In the genomic region with DNA sequence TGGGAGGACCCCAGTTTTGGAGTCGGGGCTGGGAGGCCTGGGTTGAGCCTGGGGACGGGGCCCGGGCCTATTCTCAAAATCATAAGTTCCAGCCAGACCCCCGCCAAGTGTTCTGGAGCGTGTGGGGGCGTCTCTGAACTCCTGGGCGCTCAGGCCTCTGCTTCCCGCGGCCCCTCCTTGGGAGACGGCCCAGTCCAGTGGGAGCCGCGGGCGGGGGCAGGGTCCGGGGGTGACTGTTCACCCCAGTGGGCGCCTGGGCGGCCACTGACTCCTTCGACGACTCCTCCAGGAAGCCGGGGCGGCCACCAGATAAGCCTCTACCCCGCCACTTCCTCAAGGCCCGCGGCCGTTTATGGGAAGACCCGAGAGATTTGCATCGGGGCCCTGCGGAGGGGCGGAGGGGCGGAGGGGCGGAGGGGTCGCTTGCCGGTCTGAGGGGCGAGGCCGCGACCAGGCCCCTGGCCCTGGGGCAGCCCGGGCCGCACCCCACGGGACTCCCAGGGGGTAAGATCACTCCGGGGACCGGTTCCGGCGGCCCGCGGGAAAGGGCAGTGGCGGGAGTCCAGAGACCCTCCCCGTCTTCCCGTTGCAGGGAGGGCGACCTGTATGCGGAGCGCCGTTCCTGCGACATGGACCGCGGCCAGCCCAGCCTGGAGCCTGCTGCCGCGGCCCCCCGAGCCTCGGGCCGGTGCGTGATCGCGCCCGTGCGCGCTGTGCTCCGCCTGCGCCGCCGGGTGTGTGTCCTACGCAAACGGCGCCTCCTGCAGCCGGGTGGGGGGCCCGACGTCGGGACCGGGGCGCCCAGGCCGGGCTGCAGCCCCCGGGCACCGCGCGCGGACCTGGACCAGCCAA, we compare ENCODE assay signal across 8 cellular contexts. TPM values are rescaled to one million over a fixed set of nuclear protein-coding genes. Genes with fewer than 3 reads are reported as not detected.
DNase-seq lines count a peak whose midpoint lies in the region; ATAC-seq, FAIRE-seq and TF ChIP-seq lines count a peak whose summit lies in the region.

No MANE protein-coding gene starts in this region.

- intact Hi-C loops in PC-9 (cut with micrococcal nuclease; ENCODE audit: unreplicated experiment), result no loop called here

- CTCF ChIA-PET in PC-9 (lab: Charles Lee) (interaction anchor here (0.6 to 1.1 kb wide), 3 partner anchors 42 to 254 kb away, joined by 3 to 11 read pairs (median 10); no protein-coding TSS in a partner anchor), HEK293T (lab: Yijun Ruan, JAX) (no interaction called here)

- TF ChIP-seq CTCF in PC-9 (conservative IDR thresholded peaks at IDR 0.05), result no peak
- no peak for TF ChIP-seq CTCF in epithelial cell of esophagus (IDR thresholded peaks at IDR 0.05; ENCODE audit: insufficient read depth, low read depth, low read length, missing control alignments)

- H3K27ac Mint-ChIP-seq in naive B cell, result peak overlapping the region in 5 of 6 donors; percentile 85 to 97 (median 90)

- H3F3A ChIP-seq in PC-9 (ENCODE audit: insufficient read depth, low read depth), result peaks cover 24% of the 10 kb centered on the region

- H3K4me1 Mint-ChIP-seq in naive B cell, result peaks cover 32 to 48% (median 45%) of the 10 kb centered on the region in 3 donors

- POLR2A ChIA-PET in PC-9 (lab: Charles Lee; ENCODE audit: unreplicated experiment) (interaction anchor here (0.7 to 1.0 kb wide), 5 partner anchors 8 to 263 kb away, joined by 3 to 9 read pairs (median 4); partner anchors contain the start of genes NRARP and TUBB4B), HEK293T (lab: Yijun Ruan, JAX) (no interaction called here)

- BruUV-seq in PC-9 (replicated peaks; lab: Mats Ljungman, UMichigan), result TSS peak; percentile 46

- ATAC-seq in GM19397 (IDR thresholded peaks at IDR 0.05; ENCODE audit: unreplicated experiment) (peak; percentile 8), naive B cell (ENCODE audit: low read depth in 2 of 2) (peak; percentile 26 to 29), GM19023 (IDR thresholded peaks at IDR 0.05; ENCODE audit: unreplicated experiment) (no peak)

- DNase-seq in PC-9 (no peak), epithelial cell of esophagus (ENCODE audit: low read depth) (peak; percentile 31), naive B cell (no peak), frontal cortex (ENCODE audit: low spot score in 2 of 2) (no peak), HEK293T (ENCODE audit: extremely low spot score) (no peak)
- no peak for DNase-seq in stimulated activated CD4-positive, alpha-beta T cell treated with anti-CD3 and anti-CD28 coated beads, Interleukin-2, amount 100 ng/mL, for 48 hours

- no peaks in the 10 kb centered on the region for H3K27me3 Mint-ChIP-seq in naive B cell

- H3K9me3 ChIP-seq in PC-9 (ENCODE audit: insufficient read depth, low read depth), result no peaks in the 10 kb centered on the region

- no peaks in the 10 kb centered on the region for H3K36me3 Mint-ChIP-seq in naive B cell

- H3K4me2 ChIP-seq in PC-9, result peak overlapping the region; percentile 83

- H3K27ac ChIP-seq in PC-9, result peak overlapping the region; percentile 48

- peaks cover 26% of the 10 kb centered on the region; the same call in 1 of the 2 replicates for H3K79me2 ChIP-seq in PC-9 (ENCODE audit: low read depth)

- H4K20me1 ChIP-seq in PC-9 (ENCODE audit: insufficient read depth), result peaks cover 1% of the 10 kb centered on the region; the same call in 1 of the 2 replicates

- H3K4me1 ChIP-seq in PC-9 (replicated peaks; ENCODE audit: insufficient read depth), result peaks cover 16% of the 10 kb centered on the region

- peak overlapping the region; percentile 89 for H3K4me3 ChIP-seq in PC-9
- peak overlapping the region; percentile 72 for H3K4me3 ChIP-seq in epithelial cell of esophagus (ENCODE audit: low read length)

- H2AFZ ChIP-seq in PC-9, result peak overlapping the region; percentile 74

- H3K27me3 ChIP-seq in PC-9 (ENCODE audit: insufficient read depth, low read depth), result no peaks in the 10 kb centered on the region

- peak overlapping the region; percentile 87 to 95 (median 90) for H3K4me3 Mint-ChIP-seq in naive B cell

- no peaks in the 10 kb centered on the region for H3K9me2 ChIP-seq in PC-9 (ENCODE audit: insufficient read depth)

- FAIRE-seq in frontal cortex (lab: Jason Lieb, UNC), result no peak

- H3K36me3 ChIP-seq in PC-9 (ENCODE audit: low read depth), result peaks cover 7% of the 10 kb centered on the region; the same call in 1 of the 2 replicates

- H3K9me3 Mint-ChIP-seq in naive B cell, result no peaks in the 10 kb centered on the region

TF ChIP-seq in HEK293T, 16 proteins besides CTCF, POLR2A, EP300 and RAD21:
- no peak for TF ChIP-seq FOXA1 (IDR thresholded peaks at IDR 0.05)
- no peak for TF ChIP-seq L3MBTL2 (conservative IDR thresholded peaks at IDR 0.05)
- no peak for TF ChIP-seq TARDBP (IDR thresholded peaks at IDR 0.05)
- no peak for TF ChIP-seq ELF4 (IDR thresholded peaks at IDR 0.05)
- TF ChIP-seq ZNF384 (IDR thresholded peaks at IDR 0.05), result no peak
- TF ChIP-seq PKNOX1 (IDR thresholded peaks at IDR 0.05), result no peak
- TF ChIP-seq BHLHE40 (IDR thresholded peaks at IDR 0.05; ENCODE audit: borderline replicate concordance), result no peak
- no peak for TF ChIP-seq SP1 (IDR thresholded peaks at IDR 0.05)
- no peak for TF ChIP-seq FOXK2 (IDR thresholded peaks at IDR 0.05)
- no peak for TF ChIP-seq ARNT (IDR thresholded peaks at IDR 0.05)
- TF ChIP-seq NFRKB (IDR thresholded peaks at IDR 0.05), result no peak
- no peak for TF ChIP-seq FOXM1 (IDR thresholded peaks at IDR 0.05; ENCODE audit: borderline replicate concordance)
- no peak for TF ChIP-seq CTBP1 (IDR thresholded peaks at IDR 0.05; ENCODE audit: borderline replicate concordance)
- no peak for TF ChIP-seq HDGF (IDR thresholded peaks at IDR 0.05; ENCODE audit: borderline replicate concordance)
- TF ChIP-seq LEF1 (IDR thresholded peaks at IDR 0.05; ENCODE audit: borderline replicate concordance), result no peak
- no peak for TF ChIP-seq SUZ12 (IDR thresholded peaks at IDR 0.05)

RNA-seq across cellular contexts. Expression of gene TOR4A, which starts 0.8 kb away (rescaled TPM):
- total RNA-seq in PC-9 (2021) (48.9 and 59.9 TPM in 2 replicates), frontal cortex (0.41 TPM)
- 1 to 10 TPM; 2.4 to 6.2 (median 4.1) TPM for polyA plus RNA-seq in naive B cell (ENCODE audit: low read depth in 6 of 6)

RNA-seq across cellular contexts. Expression of gene NELFB, which starts 23.2 kb away (rescaled TPM):
- total RNA-seq in PC-9 (2021) (94.2 and 103 TPM in 2 replicates), frontal cortex (36.7 TPM)
- polyA plus RNA-seq in naive B cell (ENCODE audit: low read depth in 6 of 6), result 10 to 100 TPM; 23.5 to 37.8 (median 27.2) TPM

RNA-seq across cellular contexts. Expression of gene NRARP, which starts 23.8 kb away (rescaled TPM):
- total RNA-seq in PC-9 (2021) (20.6 and 25.8 TPM in 2 replicates), frontal cortex (3.7 TPM)
- polyA plus RNA-seq in naive B cell (ENCODE audit: low read depth in 6 of 6), result under 1 TPM in 1 of 6 donors, not detected in 5; 0.37 TPM

RNA-seq across cellular contexts. Expression of gene STPG3, which starts 27.2 kb away (rescaled TPM):
- total RNA-seq in PC-9 (2021) (0.45 and 0.46 TPM in 2 replicates), frontal cortex (not detected)
- not detected for polyA plus RNA-seq in naive B cell (ENCODE audit: low read depth in 6 of 6)

RNA-seq across cellular contexts. Expression of gene TUBB4B, which starts 37.2 kb away (rescaled TPM):
- 441 and 494 TPM in 2 replicates for total RNA-seq in PC-9 (2021)
- polyA plus RNA-seq in naive B cell (ENCODE audit: low read depth in 6 of 6), result 10 to 100 TPM; 22.7 to 53.2 (median 40.2) TPM
- 92.5 TPM for total RNA-seq in frontal cortex

Comparison
In these comparisons a context has a peak if more than half of its experiments do, and no peak if none do; other contexts are left out.
1. RNA of gene TOR4A, which starts 0.8 kb away (total RNA-seq): 48.9 to 59.9 TPM in PC-9; 0.41 TPM in frontal cortex (single experiment); every median in the first group is over 10 times any median in the second.